In the genomic region with DNA sequence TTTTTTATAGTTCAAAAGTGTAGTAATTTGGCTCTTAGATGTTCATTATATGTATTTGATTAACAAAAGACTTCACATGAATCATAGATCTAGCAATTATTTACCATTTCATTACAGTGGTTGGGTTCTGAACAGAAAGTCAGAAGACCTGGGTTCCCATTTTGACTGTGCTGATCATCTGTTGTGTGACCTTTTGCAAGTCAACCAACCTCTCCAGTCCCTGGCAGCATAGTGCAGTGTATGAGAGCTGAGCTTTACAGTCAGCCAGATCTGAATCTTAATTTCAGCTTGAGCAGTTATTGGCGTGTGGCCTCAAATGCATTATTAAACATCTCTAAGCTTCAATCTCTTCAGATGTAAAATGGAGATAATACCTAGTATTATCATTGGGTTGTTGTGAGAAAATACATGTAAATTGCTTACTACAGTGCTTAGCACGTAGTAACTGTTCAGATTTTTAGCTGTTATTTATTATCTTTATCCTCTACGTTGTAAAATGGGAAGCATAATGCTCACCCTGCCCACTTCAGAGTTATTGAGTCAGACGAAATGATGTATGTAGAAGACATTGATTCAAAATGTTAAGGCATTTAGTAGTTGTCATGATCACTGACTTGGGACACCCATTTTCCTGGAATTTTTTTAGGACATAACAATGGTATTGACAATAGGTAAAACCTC, we compare ENCODE assay signal across 8 cellular contexts.
DNase-seq lines count a peak whose midpoint lies in the region; ATAC-seq and TF ChIP-seq lines count a peak whose summit lies in the region.

No MANE protein-coding gene starts in this region.

- TF ChIP-seq CTCF in GM10266 (IDR thresholded peaks at IDR 0.05; ENCODE audit: control insufficient read depth, insufficient read depth, low read depth, missing control alignments) (no peak), choroid plexus epithelial cell (conservative IDR thresholded peaks at IDR 0.05; ENCODE audit: low read depth, low read length) (no peak)

- DNase-seq in GM10266 (ENCODE audit: extremely low spot score) (peak; percentile 21), KBM-7 (peak; percentile 69), choroid plexus epithelial cell (ENCODE audit: low read depth) (peak; percentile 44), sciatic nerve (ENCODE audit: low spot score) (no peak), OCI-M2 (lab: John Stamatoyannopoulos, UW; ENCODE audit: unreplicated experiment) (no peak), nucleus accumbens (lab: John Stamatoyannopoulos, UW) (no peak), LoVo (ENCODE audit: low spot score) (no peak)

- intact Hi-C loops in sciatic nerve (cut with DNase I), result no loop called here

- in situ Hi-C loops in KBM-7 (cut with MboI; ENCODE audit: low pct_unique_long_range_greater_than_20kb, low sequenced_read_pairs), result no loop called here

- H3K4me3 ChIP-seq in choroid plexus epithelial cell (ENCODE audit: low read depth, low read length), result no peak overlapping the region

- peak; percentile 42 for ATAC-seq in GM21390 (IDR thresholded peaks at IDR 0.05; ENCODE audit: unreplicated experiment)
- ATAC-seq in sciatic nerve, result peak; percentile 40

Comparison
In these comparisons a context has a peak if more than half of its experiments do, and no peak if none do; other contexts are left out.
1. DNase-seq: peak in GM10266 (single experiment), KBM-7 (single experiment) and choroid plexus epithelial cell (single experiment); none in sciatic nerve (single experiment), OCI-M2 (single experiment), nucleus accumbens (0 of 56) and LoVo (single experiment).